ENCODE assay signal across 12 cellular contexts in genomic region chr10:93435061-93435491, GRCh38. TPM values are rescaled to one million over a fixed set of nuclear protein-coding genes. Genes with fewer than 3 reads are reported as not detected.
DNase-seq lines count a peak whose midpoint lies in the region; ATAC-seq and TF ChIP-seq lines count a peak whose summit lies in the region.
"Had no signal": no experiment of that assay in that cellular context is flagged by ENCODE, and none has a peak within 500 bp of the region (broad histone marks: within the 10 kb centered on the region; RNA-seq: fewer than 3 reads in every experiment).

No MANE protein-coding gene starts in this region.

- TF ChIP-seq CTCF in AG04450 (IDR thresholded peaks at IDR 0.05; ENCODE audit: low read depth, low read length) (no peak), ascending aorta (IDR thresholded peaks at IDR 0.05) (no peak), gastroesophageal sphincter (IDR thresholded peaks at IDR 0.05) (no peak), sigmoid colon (IDR thresholded peaks at IDR 0.05) (no peak)

- H3K4me3 ChIP-seq in AG04450 (ENCODE audit: low read depth, low read length) (no peak overlapping the region), ascending aorta (no peak overlapping the region), gastroesophageal sphincter (no peak overlapping the region), sigmoid colon (no peak overlapping the region)
- H3K4me3 ChIP-seq: K562 had no signal

- peak overlapping the region; percentile 100 for H3K27ac ChIP-seq in AG04450 (ENCODE audit: low read depth, low read length)
- peak overlapping the region; percentile 96 to 98 for H3K27ac ChIP-seq in ascending aorta
- H3K27ac ChIP-seq in gastroesophageal sphincter = peak overlapping the region; percentile 94 to 100 (median 98)
- H3K27ac ChIP-seq in sigmoid colon = peak overlapping the region; percentile 98 to 100 (median 100)

- H3K4me1 Mint-ChIP-seq in natural killer cell treated with Interleukin-12 subunit alpha and Interleukin-12 subunit beta and Interleukin-15 and Interleukin-18, amount 100 ng/mL, for 72 hours (ENCODE audit: low read depth in 2 of 2) = no peaks in the 10 kb centered on the region
- no peaks in the 10 kb centered on the region for H3K4me1 Mint-ChIP-seq in activated T-cell treated with anti-CD3 and anti-CD28 coated beads, Interleukin-2, amount 50 U/mL, for 24 hours (ENCODE audit: low read depth)

- CTCF ChIA-PET in AG04450 (lab: Charles Lee) = interaction anchor here (1.2 to 2.1 kb wide), 2 partner anchors 47 to 59 kb away, joined by 5 to 8 read pairs; partner anchors contain the start of gene MYOF

- no peaks in the 10 kb centered on the region for H3K27me3 ChIP-seq in AG04450 (ENCODE audit: control insufficient read depth, insufficient read depth, low read length)
- H3K27me3 ChIP-seq in ascending aorta = no peaks in the 10 kb centered on the region
- H3K27me3 ChIP-seq in gastroesophageal sphincter = no peaks in the 10 kb centered on the region
- H3K27me3 ChIP-seq in sigmoid colon = no peaks in the 10 kb centered on the region

- TF ChIP-seq POLR2A in gastroesophageal sphincter (IDR thresholded peaks at IDR 0.05) (no peak), sigmoid colon (IDR thresholded peaks at IDR 0.05) (no peak)

- no peaks in the 10 kb centered on the region for H3K36me3 Mint-ChIP-seq in natural killer cell treated with Interleukin-12 subunit alpha and Interleukin-12 subunit beta and Interleukin-15 and Interleukin-18, amount 100 ng/mL, for 72 hours
- peaks cover 9% of the 10 kb centered on the region for H3K36me3 Mint-ChIP-seq in activated T-cell treated with anti-CD3 and anti-CD28 coated beads, Interleukin-2, amount 50 U/mL, for 24 hours (ENCODE audit: low read depth)

- intact Hi-C loops in ascending aorta (cut with DNase I) = loop anchor here (2.0 kb wide), 1 partner anchor 14 kb away; no protein-coding TSS in a partner anchor
- intact Hi-C loops in sigmoid colon (cut with DNase I) = no loop called here

- no peaks in the 10 kb centered on the region for H3K36me3 ChIP-seq in ascending aorta
- H3K36me3 ChIP-seq in gastroesophageal sphincter = peaks cover 0 to 2% of the 10 kb centered on the region in 2 donors
- peaks cover 0 to 2% (median 0%) of the 10 kb centered on the region in 4 donors for H3K36me3 ChIP-seq in sigmoid colon

- H3K9me3 ChIP-seq in AG04450 (ENCODE audit: control insufficient read depth, insufficient read depth, low read length) (no peaks in the 10 kb centered on the region), ascending aorta (no peaks in the 10 kb centered on the region), gastroesophageal sphincter (no peaks in the 10 kb centered on the region), sigmoid colon (no peaks in the 10 kb centered on the region)

- ATAC-seq in gastroesophageal sphincter (no peak), HG03175 (IDR thresholded peaks at IDR 0.05; ENCODE audit: unreplicated experiment) (no peak)
- no peak for ATAC-seq in natural killer cell treated with Interleukin-12 subunit alpha and Interleukin-12 subunit beta and Interleukin-15 and Interleukin-18, amount 100 ng/mL, for 72 hours
- ATAC-seq: K562 had no signal

- no peaks in the 10 kb centered on the region for H3K9me3 Mint-ChIP-seq in natural killer cell treated with Interleukin-12 subunit alpha and Interleukin-12 subunit beta and Interleukin-15 and Interleukin-18, amount 100 ng/mL, for 72 hours
- H3K9me3 Mint-ChIP-seq in activated T-cell treated with anti-CD3 and anti-CD28 coated beads, Interleukin-2, amount 50 U/mL, for 24 hours = no peaks in the 10 kb centered on the region

- WGBS in gastroesophageal sphincter (ENCODE audit: low coverage in 1 of 2), 2 donors = 59 to 88% methylated on average over 4 to 5 of the region's 5 CpGs
- 86 to 88% methylated on average over 5 of the region's 5 CpGs for WGBS in sigmoid colon, 2 donors

- no peak for DNase-seq in AG04450 (ENCODE audit: low read depth, low spot score)
- no peak for DNase-seq in ascending aorta (ENCODE audit: low spot score in 2 of 2)
- peak; percentile 61 for DNase-seq in sigmoid colon
- no peak for DNase-seq in foreskin melanocyte
- DNase-seq in natural killer cell treated with Interleukin-12 subunit alpha and Interleukin-12 subunit beta and Interleukin-15 and Interleukin-18, amount 100 ng/mL, for 72 hours (ENCODE audit: low spot score) = no peak
- DNase-seq in activated T-cell treated with anti-CD3 and anti-CD28 coated beads, Interleukin-2, amount 50 U/mL, for 24 hours = no peak
- DNase-seq: AML-193; hypothalamus; stimulated activated CD4-positive, alpha-beta T cell treated with anti-CD3 and anti-CD28 coated beads, Interleukin-4, amount 100 ng/mL, for 4 hours had no signal

- no peak overlapping the region for H3K27ac Mint-ChIP-seq in natural killer cell treated with Interleukin-12 subunit alpha and Interleukin-12 subunit beta and Interleukin-15 and Interleukin-18, amount 100 ng/mL, for 72 hours
- no peak overlapping the region for H3K27ac Mint-ChIP-seq in activated T-cell treated with anti-CD3 and anti-CD28 coated beads, Interleukin-2, amount 50 U/mL, for 24 hours

- H3K4me1 ChIP-seq in ascending aorta = peaks cover 39 to 82% of the 10 kb centered on the region in 2 donors
- peaks cover 33 to 88% (median 33%) of the 10 kb centered on the region in 3 donors for H3K4me1 ChIP-seq in gastroesophageal sphincter
- H3K4me1 ChIP-seq in sigmoid colon = peaks cover 0 to 80% (median 79%) of the 10 kb centered on the region in 4 donors

- no peak overlapping the region for H3K4me3 Mint-ChIP-seq in natural killer cell treated with Interleukin-12 subunit alpha and Interleukin-12 subunit beta and Interleukin-15 and Interleukin-18, amount 100 ng/mL, for 72 hours
- H3K4me3 Mint-ChIP-seq in activated T-cell treated with anti-CD3 and anti-CD28 coated beads, Interleukin-2, amount 50 U/mL, for 24 hours = no peak overlapping the region

- POLR2A ChIA-PET in AG04450 (lab: Yijun Ruan, JAX) = interaction anchor here (1.0 kb wide), 1 partner anchor 47 kb away, joined by 3 read pairs; the partner anchor contains the start of gene MYOF

- TF ChIP-seq EP300 in gastroesophageal sphincter (IDR thresholded peaks at IDR 0.05) (no peak), sigmoid colon (IDR thresholded peaks at IDR 0.05) (no peak)

- peaks cover 8% of the 10 kb centered on the region in 2 donors for H3K27me3 Mint-ChIP-seq in natural killer cell treated with Interleukin-12 subunit alpha and Interleukin-12 subunit beta and Interleukin-15 and Interleukin-18, amount 100 ng/mL, for 72 hours
- H3K27me3 Mint-ChIP-seq in activated T-cell treated with anti-CD3 and anti-CD28 coated beads, Interleukin-2, amount 50 U/mL, for 24 hours = no peaks in the 10 kb centered on the region

RNA-seq across cellular contexts. Expression of gene MYOF, which starts 47.1 kb away (rescaled TPM):
- 254 and 275 TPM in 2 replicates for polyA plus RNA-seq in AG04450 (2011; rRNA removed)
- polyA minus RNA-seq in AG04450 (2011; rRNA and poly(A)+ RNA removed) = 297 and 309 TPM in 2 replicates
- 68.2 TPM for total RNA-seq in ascending aorta
- total RNA-seq in gastroesophageal sphincter = 100 to 1,000 TPM in 3 of 4 donors, 10 to 100 TPM in 1; 98.0 to 157 (median 126) TPM
- total RNA-seq in sigmoid colon = 10 to 100 TPM; 33.6 to 83.4 (median 70.2) TPM
- polyA plus RNA-seq in sigmoid colon = 10 to 100 TPM; 12.6 to 36.3 (median 18.5) TPM
- total RNA-seq in natural killer cell treated with Interleukin-12 subunit alpha and Interleukin-12 subunit beta and Interleukin-15 and Interleukin-18, amount 100 ng/mL, for 72 hours = 10 to 100 TPM in 1 of 2 donors, under 1 TPM in 1; 0.57 to 15.8 TPM
